In genomic region chr5:118236108-118236849, GRCh38 we compare ENCODE assay signal across 14 cellular contexts.
DNase-seq lines count a peak whose midpoint lies in the region; ATAC-seq and TF ChIP-seq lines count a peak whose summit lies in the region.
"Had no signal": no experiment of that assay in that cellular context is flagged by ENCODE, and none has a peak within 500 bp of the region (broad histone marks: within the 10 kb centered on the region; RNA-seq: fewer than 3 reads in every experiment).

No MANE protein-coding gene starts in this region.

- ATAC-seq in GM21360 (IDR thresholded peaks at IDR 0.05; ENCODE audit: unreplicated experiment) = peak; percentile 86
- peak; percentile 48 for ATAC-seq in HG02970 (IDR thresholded peaks at IDR 0.05; ENCODE audit: low FRiP score, unreplicated experiment)
- no peak for ATAC-seq in HG03571 (IDR thresholded peaks at IDR 0.05; ENCODE audit: unreplicated experiment)
- ATAC-seq: CD8-positive, alpha-beta T cell; right lobe of liver had no signal

- DNase-seq in GM13977 (ENCODE audit: low spot score) (peak; percentile 2), NCI-H69 (lab: John Stamatoyannopoulos, UW) (peak; percentile 10), NK-92 (lab: John Stamatoyannopoulos, UW; ENCODE audit: unreplicated experiment) (no peak), NCI-H82 (lab: John Stamatoyannopoulos, UW) (no peak), T-helper 9 cell (no peak)
- DNase-seq: activated effector memory CD4-positive, alpha-beta T cell treated with Interleukin-2 at 50 U/mL for 16 hours; CD8-positive, alpha-beta T cell; head of caudate nucleus; NCI-H146; NCI-H446; right lobe of liver had no signal

- TF ChIP-seq CTCF in GM13977 (IDR thresholded peaks at IDR 0.05; ENCODE audit: extremely low read depth, insufficient read depth, missing control alignments) = no peak

- in situ Hi-C loops in GM13977 (cut with MboI; ENCODE audit: low pct_unique_long_range_greater_than_20kb, low sequenced_read_pairs, unreplicated experiment) = no loop called here

Comparison
In these comparisons a context has a peak if more than half of its experiments do, and no peak if none do; other contexts are left out.
1. DNase-seq: peak in GM13977 (single experiment) and NCI-H69 (single experiment); none in NK-92 (single experiment), NCI-H82 (single experiment) and T-helper 9 cell (single experiment).